21 cellular contexts compared by ENCODE assay signal in the genomic region with DNA sequence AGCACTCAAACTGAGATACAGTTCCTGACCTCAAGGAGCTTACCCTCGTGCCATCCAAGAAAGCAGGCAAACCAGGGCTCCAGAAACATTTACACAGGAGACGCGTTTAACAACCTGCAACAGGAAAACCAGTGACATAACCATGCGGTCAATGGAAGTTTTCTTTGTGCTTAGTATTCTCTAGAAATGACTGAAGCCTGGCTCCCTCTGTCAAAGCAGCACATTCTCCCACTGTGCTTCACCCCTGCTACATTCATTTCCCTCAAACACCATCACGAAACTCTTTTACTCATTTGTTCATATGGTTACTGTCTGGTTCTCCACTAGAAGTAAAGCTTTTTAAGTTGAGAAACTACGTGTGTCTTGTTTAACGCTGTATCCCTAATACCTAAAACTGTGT.
DNase-seq lines count a peak whose midpoint lies in the region; ATAC-seq, FAIRE-seq and TF ChIP-seq lines count a peak whose summit lies in the region.
"Had no signal": no experiment of that assay in that cellular context is flagged by ENCODE, and none has a peak within 500 bp of the region (broad histone marks: within the 10 kb centered on the region; RNA-seq: fewer than 3 reads in every experiment).

No MANE protein-coding gene starts in this region.

- H3K27ac ChIP-seq in SJCRH30 (peak overlapping the region; percentile 60), mesenchymal stem cell (ENCODE audit: low read length, poor library complexity, severe bottlenecking) (no peak overlapping the region), prostate gland (no peak overlapping the region)
- H3K27ac ChIP-seq: sigmoid colon, testis had no signal

- no peak overlapping the region for H4K91ac ChIP-seq in mesenchymal stem cell (ENCODE audit: low read length)

- no peaks in the 10 kb centered on the region for H3K79me1 ChIP-seq in mesenchymal stem cell (replicated peaks; ENCODE audit: low read length, poor library complexity, severe bottlenecking)

- FAIRE-seq in GM12892 (lab: Jason Lieb, UNC), result peak; percentile 90
- FAIRE-seq: K562, kidney had no signal

- no peak overlapping the region for H3K9ac ChIP-seq in mesenchymal stem cell (ENCODE audit: low read length)

- no peak overlapping the region for H2BK12ac ChIP-seq in mesenchymal stem cell (ENCODE audit: low read length in 2 of 2)

- no peak overlapping the region for H3K4ac ChIP-seq in mesenchymal stem cell (ENCODE audit: low read depth in 1 of 2, low read length in 2 of 2)

- no peak for TF ChIP-seq CTCF in prostate gland (IDR thresholded peaks at IDR 0.05)

- no peaks in the 10 kb centered on the region for H3K27me3 ChIP-seq in SJCRH30
- peaks cover 0 to 36% of the 10 kb centered on the region in 2 experiments for H3K27me3 ChIP-seq in mesenchymal stem cell (ENCODE audit: control insufficient read depth in 1 of 2, insufficient read depth in 1 of 2, low read length in 2 of 2)
- peaks cover 4% of the 10 kb centered on the region for H3K27me3 ChIP-seq in prostate gland (replicated peaks; ENCODE audit: insufficient read depth)
- H3K27me3 ChIP-seq: testis had no signal

- no peak overlapping the region for H2BK5ac ChIP-seq in mesenchymal stem cell (ENCODE audit: low read depth, low read length, poor library complexity, severe bottlenecking)

- peak; percentile 44 to 55 for DNase-seq in activated T-cell treated with anti-CD3 and anti-CD28 coated beads, Interleukin-2, amount 50 U/mL, for 72 hours
- DNase-seq in activated T-cell treated with anti-CD3 and anti-CD28 coated beads for 4 hours, result no peak
- no peak for DNase-seq in GM12892 (ENCODE audit: insufficient read length)
- DNase-seq in SJCRH30, result no peak
- DNase-seq in mesenchymal stem cell, result no peak
- no peak for DNase-seq in AML-193 (lab: John Stamatoyannopoulos, UW)
- DNase-seq in prostate gland (ENCODE audit: low spot score), result no peak
- DNase-seq: ACHN; hypothalamus; kidney; NCI-H1694 treated with DMSO at 0.1 percent for 48 hours; NCI-H2227 treated with DMSO at 0.1 percent for 48 hours; NCI-H774; SIG-M5; stimulated activated CD4-positive, alpha-beta T cell treated with anti-CD3 and anti-CD28 coated beads, Interleukin-4, amount 100 ng/mL, for 4 hours; testis had no signal

- H3K4me1 Mint-ChIP-seq in activated T-cell treated with anti-CD3 and anti-CD28 coated beads, Interleukin-2, amount 50 U/mL, for 72 hours (ENCODE audit: low read depth), result peaks cover 80% of the 10 kb centered on the region

- TF ChIP-seq POLR2A in GM12892 (IDR thresholded peaks at IDR 0.05; ENCODE audit: low read depth, low read length) (no peak), prostate gland (IDR thresholded peaks at IDR 0.05) (no peak)

- H3K9me3 Mint-ChIP-seq in activated T-cell treated with anti-CD3 and anti-CD28 coated beads, Interleukin-2, amount 50 U/mL, for 72 hours, result no peaks in the 10 kb centered on the region
- H3K9me3 Mint-ChIP-seq: dendritic cell treated with granulocyte-macrophage colony-stimulating factor and Interleukin-4, amounts not matched to agents 40 ng/mL and 50 ng/mL, for 4 days had no signal

- no peak overlapping the region for H2BK120ac ChIP-seq in mesenchymal stem cell (ENCODE audit: low read depth, low read length)

- no peak overlapping the region for H2BK15ac ChIP-seq in mesenchymal stem cell (ENCODE audit: low read depth, poor library complexity, severe bottlenecking)

- H3K4me1 ChIP-seq in SJCRH30 (peaks cover 59% of the 10 kb centered on the region), mesenchymal stem cell (ENCODE audit: control insufficient read depth, insufficient read depth, low read depth, low read length) (peaks cover 26% of the 10 kb centered on the region), prostate gland (replicated peaks) (no peaks in the 10 kb centered on the region)
- H3K4me1 ChIP-seq: testis had no signal

- no peak overlapping the region for H4K8ac ChIP-seq in mesenchymal stem cell (ENCODE audit: low read length)

- peak overlapping the region; percentile 6 for H3K27ac Mint-ChIP-seq in activated T-cell treated with anti-CD3 and anti-CD28 coated beads, Interleukin-2, amount 50 U/mL, for 72 hours
- H3K27ac Mint-ChIP-seq: CD14-positive monocyte; dendritic cell treated with granulocyte-macrophage colony-stimulating factor and Interleukin-4, amounts not matched to agents 40 ng/mL and 50 ng/mL, for 4 days had no signal

- 84% methylated on average over 6 of the region's 7 CpGs for WGBS in mesenchymal stem cell
- 77% methylated on average over 7 of the region's 7 CpGs for WGBS in prostate gland

- H2AK5ac ChIP-seq in mesenchymal stem cell (ENCODE audit: low read length, severe bottlenecking), result peak overlapping the region; percentile 36

- no peaks in the 10 kb centered on the region for H3K36me3 ChIP-seq in SJCRH30
- H3K36me3 ChIP-seq in mesenchymal stem cell (ENCODE audit: control insufficient read depth in 1 of 2, insufficient read depth in 2 of 2, low read depth in 1 of 2, low read length in 2 of 2), result no peaks in the 10 kb centered on the region
- H3K36me3 ChIP-seq in prostate gland, result no peaks in the 10 kb centered on the region
- H3K36me3 ChIP-seq: sigmoid colon had no signal

- no peaks in the 10 kb centered on the region for H3K9me3 ChIP-seq in SJCRH30 (replicated peaks)
- H3K9me3 ChIP-seq in mesenchymal stem cell (ENCODE audit: control insufficient read depth, low read length), result no peaks in the 10 kb centered on the region
- H3K9me3 ChIP-seq in prostate gland, result no peaks in the 10 kb centered on the region
- H3K9me3 ChIP-seq: sigmoid colon, testis had no signal

- H3K4me2 ChIP-seq in mesenchymal stem cell (ENCODE audit: low read length, poor library complexity, severe bottlenecking), result no peak overlapping the region

- H3K14ac ChIP-seq in mesenchymal stem cell (ENCODE audit: low read length in 2 of 2), result no peak overlapping the region

- no peak overlapping the region for H2AFZ ChIP-seq in mesenchymal stem cell (ENCODE audit: low read depth, low read length)

- H3K23ac ChIP-seq in mesenchymal stem cell (ENCODE audit: low read length in 2 of 2), result no peak overlapping the region

- peaks cover 15% of the 10 kb centered on the region for H3K27me3 Mint-ChIP-seq in activated T-cell treated with anti-CD3 and anti-CD28 coated beads, Interleukin-2, amount 50 U/mL, for 72 hours (ENCODE audit: low read depth)

- H3K36me3 Mint-ChIP-seq in activated T-cell treated with anti-CD3 and anti-CD28 coated beads, Interleukin-2, amount 50 U/mL, for 72 hours (ENCODE audit: insufficient read depth in 2 of 2), result peaks cover 0 to 2% of the 10 kb centered on the region in 2 donors
- H3K36me3 Mint-ChIP-seq: CD14-positive monocyte had no signal

- peak; percentile 77 to 81 for ATAC-seq in activated T-cell treated with anti-CD3 and anti-CD28 coated beads, Interleukin-2, amount 50 U/mL, for 72 hours (replicated peaks in 1 of 2)
- ATAC-seq in HG02938 (IDR thresholded peaks at IDR 0.05; ENCODE audit: unreplicated experiment), result no peak
- ATAC-seq: K562 had no signal

- H3K4me3 Mint-ChIP-seq in activated T-cell treated with anti-CD3 and anti-CD28 coated beads, Interleukin-2, amount 50 U/mL, for 72 hours, result peak overlapping the region; percentile 42 to 72
- H3K4me3 Mint-ChIP-seq: dendritic cell treated with granulocyte-macrophage colony-stimulating factor and Interleukin-4, amounts not matched to agents 40 ng/mL and 50 ng/mL, for 4 days had no signal

- H3K4me3 ChIP-seq in SJCRH30, result no peak overlapping the region
- no peak overlapping the region for H3K4me3 ChIP-seq in mesenchymal stem cell (ENCODE audit: insufficient read depth in 1 of 2, low read depth in 1 of 2, low read length in 2 of 2)
- no peak overlapping the region for H3K4me3 ChIP-seq in prostate gland
- H3K4me3 ChIP-seq: K562, sigmoid colon, testis had no signal

- intact Hi-C loops in prostate gland (cut with DNase I), result no loop called here

- H3K18ac ChIP-seq in mesenchymal stem cell (ENCODE audit: low read depth in 1 of 2, low read length in 2 of 2), result no peak overlapping the region

Comparison
In these comparisons a context has a peak if more than half of its experiments do, and no peak if none do; other contexts are left out.
1. DNase-seq: peak in activated T-cell treated with anti-CD3 and anti-CD28 coated beads, Interleukin-2, amount 50 U/mL, for 72 hours (2 of 2); none in activated T-cell treated with anti-CD3 and anti-CD28 coated beads for 4 hours (single experiment), GM12892 (single experiment), SJCRH30 (0 of 2), mesenchymal stem cell (single experiment), AML-193 (0 of 2) and prostate gland (single experiment).